Comparison of ENCODE assay signal across 1 cellular context in the genomic region with DNA sequence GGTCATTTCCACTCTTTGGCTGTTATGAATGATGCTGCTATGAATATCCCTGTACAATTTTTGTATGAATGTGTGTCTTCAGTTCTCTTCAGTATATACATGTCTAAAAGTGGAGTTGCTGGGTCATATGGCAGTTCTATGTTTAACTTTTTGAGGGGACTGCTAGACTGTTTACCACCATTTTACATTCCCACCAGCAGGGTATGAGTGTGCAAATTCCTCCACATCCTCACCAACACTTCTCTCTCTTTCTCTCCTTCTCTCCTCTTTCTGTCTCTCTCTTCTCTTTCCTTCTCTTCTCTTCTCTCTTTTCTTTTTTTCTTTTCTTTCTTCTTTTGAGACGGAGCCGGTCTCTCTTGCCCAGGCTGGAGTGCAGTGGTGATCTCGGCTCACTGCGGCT.
TF ChIP-seq lines count a peak whose summit lies in the region.

No MANE protein-coding gene starts in this region.

TF ChIP-seq in GM23338, 12 proteins besides CTCF, POLR2A, EP300 and RAD21 (continued from another document):
- TF ChIP-seq, protein P1, sequence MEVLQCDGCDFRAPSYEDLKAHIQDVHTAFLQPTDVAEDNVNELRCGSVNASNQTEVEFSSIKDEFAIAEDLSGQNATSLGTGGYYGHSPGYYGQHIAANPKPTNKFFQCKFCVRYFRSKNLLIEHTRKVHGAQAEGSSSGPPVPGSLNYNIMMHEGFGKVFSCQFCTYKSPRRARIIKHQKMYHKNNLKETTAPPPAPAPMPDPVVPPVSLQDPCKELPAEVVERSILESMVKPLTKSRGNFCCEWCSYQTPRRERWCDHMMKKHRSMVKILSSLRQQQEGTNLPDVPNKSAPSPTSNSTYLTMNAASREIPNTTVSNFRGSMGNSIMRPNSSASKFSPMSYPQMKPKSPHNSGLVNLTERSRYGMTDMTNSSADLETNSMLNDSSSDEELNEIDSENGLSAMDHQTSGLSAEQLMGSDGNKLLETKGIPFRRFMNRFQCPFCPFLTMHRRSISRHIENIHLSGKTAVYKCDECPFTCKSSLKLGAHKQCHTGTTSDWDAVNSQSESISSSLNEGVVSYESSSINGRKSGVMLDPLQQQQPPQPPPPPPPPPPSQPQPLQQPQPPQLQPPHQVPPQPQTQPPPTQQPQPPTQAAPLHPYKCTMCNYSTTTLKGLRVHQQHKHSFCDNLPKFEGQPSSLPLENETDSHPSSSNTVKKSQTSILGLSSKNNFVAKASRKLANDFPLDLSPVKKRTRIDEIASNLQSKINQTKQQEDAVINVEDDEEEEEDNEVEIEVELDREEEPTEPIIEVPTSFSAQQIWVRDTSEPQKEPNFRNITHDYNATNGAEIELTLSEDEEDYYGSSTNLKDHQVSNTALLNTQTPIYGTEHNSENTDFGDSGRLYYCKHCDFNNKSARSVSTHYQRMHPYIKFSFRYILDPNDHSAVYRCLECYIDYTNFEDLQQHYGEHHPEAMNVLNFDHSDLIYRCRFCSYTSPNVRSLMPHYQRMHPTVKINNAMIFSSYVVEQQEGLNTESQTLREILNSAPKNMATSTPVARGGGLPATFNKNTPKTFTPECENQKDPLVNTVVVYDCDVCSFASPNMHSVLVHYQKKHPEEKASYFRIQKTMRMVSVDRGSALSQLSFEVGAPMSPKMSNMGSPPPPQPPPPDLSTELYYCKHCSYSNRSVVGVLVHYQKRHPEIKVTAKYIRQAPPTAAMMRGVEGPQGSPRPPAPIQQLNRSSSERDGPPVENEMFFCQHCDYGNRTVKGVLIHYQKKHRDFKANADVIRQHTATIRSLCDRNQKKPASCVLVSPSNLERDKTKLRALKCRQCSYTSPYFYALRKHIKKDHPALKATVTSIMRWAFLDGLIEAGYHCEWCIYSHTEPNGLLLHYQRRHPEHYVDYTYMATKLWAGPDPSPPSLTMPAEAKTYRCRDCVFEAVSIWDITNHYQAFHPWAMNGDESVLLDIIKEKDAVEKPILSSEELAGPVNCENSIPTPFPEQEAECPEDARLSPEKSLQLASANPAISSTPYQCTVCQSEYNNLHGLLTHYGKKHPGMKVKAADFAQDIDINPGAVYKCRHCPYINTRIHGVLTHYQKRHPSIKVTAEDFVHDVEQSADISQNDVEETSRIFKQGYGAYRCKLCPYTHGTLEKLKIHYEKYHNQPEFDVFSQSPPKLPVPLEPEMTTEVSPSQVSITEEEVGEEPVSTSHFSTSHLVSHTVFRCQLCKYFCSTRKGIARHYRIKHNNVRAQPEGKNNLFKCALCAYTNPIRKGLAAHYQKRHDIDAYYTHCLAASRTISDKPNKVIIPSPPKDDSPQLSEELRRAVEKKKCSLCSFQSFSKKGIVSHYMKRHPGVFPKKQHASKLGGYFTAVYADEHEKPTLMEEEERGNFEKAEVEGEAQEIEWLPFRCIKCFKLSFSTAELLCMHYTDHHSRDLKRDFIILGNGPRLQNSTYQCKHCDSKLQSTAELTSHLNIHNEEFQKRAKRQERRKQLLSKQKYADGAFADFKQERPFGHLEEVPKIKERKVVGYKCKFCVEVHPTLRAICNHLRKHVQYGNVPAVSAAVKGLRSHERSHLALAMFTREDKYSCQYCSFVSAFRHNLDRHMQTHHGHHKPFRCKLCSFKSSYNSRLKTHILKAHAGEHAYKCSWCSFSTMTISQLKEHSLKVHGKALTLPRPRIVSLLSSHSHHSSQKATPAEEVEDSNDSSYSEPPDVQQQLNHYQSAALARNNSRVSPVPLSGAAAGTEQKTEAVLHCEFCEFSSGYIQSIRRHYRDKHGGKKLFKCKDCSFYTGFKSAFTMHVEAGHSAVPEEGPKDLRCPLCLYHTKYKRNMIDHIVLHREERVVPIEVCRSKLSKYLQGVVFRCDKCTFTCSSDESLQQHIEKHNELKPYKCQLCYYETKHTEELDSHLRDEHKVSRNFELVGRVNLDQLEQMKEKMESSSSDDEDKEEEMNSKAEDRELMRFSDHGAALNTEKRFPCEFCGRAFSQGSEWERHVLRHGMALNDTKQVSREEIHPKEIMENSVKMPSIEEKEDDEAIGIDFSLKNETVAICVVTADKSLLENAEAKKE (CRISPR knock-in tag; IDR thresholded peaks at IDR 0.05), result no peak
- no peak for TF ChIP-seq CREB1 (CRISPR knock-in tag; IDR thresholded peaks at IDR 0.05; ENCODE audit: low read depth)
- no peak for TF ChIP-seq EZH2 (IDR thresholded peaks at IDR 0.05; ENCODE audit: low read depth, unreplicated experiment)
- no peak for TF ChIP-seq REST (IDR thresholded peaks at IDR 0.05; ENCODE audit: unreplicated experiment)
- TF ChIP-seq ZNF331 (CRISPR knock-in tag; IDR thresholded peaks at IDR 0.05; ENCODE audit: low read depth), result no peak
TF ChIP-seq in GM23338: peak in this region for 0.
